In genomic region chr1:181079920-181080319, GRCh38 we compare ENCODE assay signal across 3 cellular contexts.
TF ChIP-seq lines count a peak whose summit lies in the region.

No MANE protein-coding gene starts in this region.

TF ChIP-seq in SK-N-SH, 30 proteins besides CTCF, POLR2A, EP300 and RAD21 (continues in another document):
- TF ChIP-seq FOSL2 (IDR thresholded peaks at IDR 0.05; ENCODE audit: borderline replicate concordance, low read depth) = no peak
- TF ChIP-seq ELF1 (IDR thresholded peaks at IDR 0.05) = no peak
- TF ChIP-seq SIN3A (IDR thresholded peaks at IDR 0.05; ENCODE audit: borderline replicate concordance, low read depth, low read length) = no peak
- no peak for TF ChIP-seq RXRA (IDR thresholded peaks at IDR 0.05; ENCODE audit: borderline replicate concordance, low read depth)
- TF ChIP-seq, protein P1, sequence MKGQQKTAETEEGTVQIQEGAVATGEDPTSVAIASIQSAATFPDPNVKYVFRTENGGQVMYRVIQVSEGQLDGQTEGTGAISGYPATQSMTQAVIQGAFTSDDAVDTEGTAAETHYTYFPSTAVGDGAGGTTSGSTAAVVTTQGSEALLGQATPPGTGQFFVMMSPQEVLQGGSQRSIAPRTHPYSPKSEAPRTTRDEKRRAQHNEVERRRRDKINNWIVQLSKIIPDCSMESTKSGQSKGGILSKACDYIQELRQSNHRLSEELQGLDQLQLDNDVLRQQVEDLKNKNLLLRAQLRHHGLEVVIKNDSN (IDR thresholded peaks at IDR 0.05; ENCODE audit: borderline replicate concordance, low read depth) = no peak
- no peak for TF ChIP-seq IRF3 (IDR thresholded peaks at IDR 0.05; ENCODE audit: low read depth, low read length)
- TF ChIP-seq MXI1 (IDR thresholded peaks at IDR 0.05; ENCODE audit: low read depth, low read length) = no peak
- TF ChIP-seq REST (IDR thresholded peaks at IDR 0.05; ENCODE audit: low read depth, low read length) = no peak
- TF ChIP-seq FOXJ3 (CRISPR knock-in tag; IDR thresholded peaks at IDR 0.05) = no peak
- no peak for TF ChIP-seq FOXM1 (IDR thresholded peaks at IDR 0.05; ENCODE audit: low read depth)
- TF ChIP-seq GATA2 (CRISPR knock-in tag; IDR thresholded peaks at IDR 0.05) = no peak
- no peak for TF ChIP-seq YY1 (IDR thresholded peaks at IDR 0.05; ENCODE audit: low read depth)

TF ChIP-seq in SK-N-SH treated with all-trans-retinoic acid at 6 μM for 48 hours, 23 proteins besides CTCF, POLR2A, EP300 and RAD21:
- TF ChIP-seq ZNF8 (CRISPR knock-in tag; IDR thresholded peaks at IDR 0.05) (no peak), SNAI2 (CRISPR knock-in tag; IDR thresholded peaks at IDR 0.05) (no peak), ZFP3 (CRISPR knock-in tag; IDR thresholded peaks at IDR 0.05) (no peak), CREB5 (CRISPR knock-in tag; IDR thresholded peaks at IDR 0.05; ENCODE audit: low read depth) (no peak), CSRNP3 (CRISPR knock-in tag; IDR thresholded peaks at IDR 0.05) (no peak), OSR1 (CRISPR knock-in tag; IDR thresholded peaks at IDR 0.05) (no peak), TSHZ2 (CRISPR knock-in tag; IDR thresholded peaks at IDR 0.05) (no peak), ZFP30 (CRISPR knock-in tag; IDR thresholded peaks at IDR 0.05) (no peak), ZNF70 (CRISPR knock-in tag; IDR thresholded peaks at IDR 0.05) (no peak), GLIS3 (CRISPR knock-in tag; IDR thresholded peaks at IDR 0.05) (no peak), CSDC2 (CRISPR knock-in tag; IDR thresholded peaks at IDR 0.05) (no peak), PPARA (CRISPR knock-in tag; IDR thresholded peaks at IDR 0.05; ENCODE audit: borderline replicate concordance) (no peak), ZC3H10 (CRISPR knock-in tag; IDR thresholded peaks at IDR 0.05) (no peak), TCF4 (CRISPR knock-in tag; IDR thresholded peaks at IDR 0.05; ENCODE audit: borderline replicate concordance) (no peak), ARNTL (CRISPR knock-in tag; IDR thresholded peaks at IDR 0.05; ENCODE audit: borderline replicate concordance, low read depth) (no peak), TOX (CRISPR knock-in tag; IDR thresholded peaks at IDR 0.05; ENCODE audit: borderline replicate concordance) (no peak)
- TF ChIP-seq, protein P2, sequence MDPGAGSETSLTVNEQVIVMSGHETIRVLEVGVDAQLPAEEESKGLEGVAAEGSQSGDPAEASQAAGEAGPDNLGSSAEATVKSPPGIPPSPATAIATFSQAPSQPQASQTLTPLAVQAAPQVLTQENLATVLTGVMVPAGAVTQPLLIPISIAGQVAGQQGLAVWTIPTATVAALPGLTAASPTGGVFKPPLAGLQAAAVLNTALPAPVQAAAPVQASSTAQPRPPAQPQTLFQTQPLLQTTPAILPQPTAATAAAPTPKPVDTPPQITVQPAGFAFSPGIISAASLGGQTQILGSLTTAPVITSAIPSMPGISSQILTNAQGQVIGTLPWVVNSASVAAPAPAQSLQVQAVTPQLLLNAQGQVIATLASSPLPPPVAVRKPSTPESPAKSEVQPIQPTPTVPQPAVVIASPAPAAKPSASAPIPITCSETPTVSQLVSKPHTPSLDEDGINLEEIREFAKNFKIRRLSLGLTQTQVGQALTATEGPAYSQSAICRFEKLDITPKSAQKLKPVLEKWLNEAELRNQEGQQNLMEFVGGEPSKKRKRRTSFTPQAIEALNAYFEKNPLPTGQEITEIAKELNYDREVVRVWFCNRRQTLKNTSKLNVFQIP (CRISPR knock-in tag; IDR thresholded peaks at IDR 0.05; ENCODE audit: borderline replicate concordance, low read depth) = no peak

TF ChIP-seq in IMR-90, 13 proteins besides CTCF, POLR2A, EP300 and RAD21:
- TF ChIP-seq FOS (IDR thresholded peaks at IDR 0.05; ENCODE audit: low read depth, low read length) (no peak), RCOR1 (IDR thresholded peaks at IDR 0.05; ENCODE audit: insufficient replicate concordance, low read length) (no peak), BHLHE40 (IDR thresholded peaks at IDR 0.05; ENCODE audit: low read depth, low read length) (no peak), NFE2L2 (IDR thresholded peaks at IDR 0.05; ENCODE audit: low read depth, low read length) (no peak), SMC3 (IDR thresholded peaks at IDR 0.05; ENCODE audit: low read depth, low read length) (no peak), ELK1 (IDR thresholded peaks at IDR 0.05; ENCODE audit: borderline replicate concordance, low read depth, low read length) (no peak), CHD1 (IDR thresholded peaks at IDR 0.05; ENCODE audit: low read depth, low read length) (no peak), RFX5 (IDR thresholded peaks at IDR 0.05; ENCODE audit: low read depth, low read length) (no peak), MXI1 (IDR thresholded peaks at IDR 0.05; ENCODE audit: borderline replicate concordance, low read depth, low read length) (no peak), CEBPB (IDR thresholded peaks at IDR 0.05; ENCODE audit: low read depth, low read length) (no peak)
